2 cellular contexts compared by ENCODE assay signal in genomic region chr4:80263541-80264351, GRCh38.
TF ChIP-seq lines count a peak whose summit lies in the region.

No MANE protein-coding gene starts in this region.

TF ChIP-seq in GM23338, 12 proteins besides CTCF, POLR2A, EP300 and RAD21:
- no peak for TF ChIP-seq ZNF462 (CRISPR knock-in tag; IDR thresholded peaks at IDR 0.05)
- no peak for TF ChIP-seq CREB1 (CRISPR knock-in tag; IDR thresholded peaks at IDR 0.05; ENCODE audit: low read depth)
- TF ChIP-seq EZH2phosphoT487 (IDR thresholded peaks at IDR 0.05; ENCODE audit: unreplicated experiment) = peak; percentile 49
- TF ChIP-seq ZNF331 (CRISPR knock-in tag; IDR thresholded peaks at IDR 0.05; ENCODE audit: low read depth) = no peak
- no peak for TF ChIP-seq NANOG (IDR thresholded peaks at IDR 0.05; ENCODE audit: borderline replicate concordance)
- no peak for TF ChIP-seq JUNB (IDR thresholded peaks at IDR 0.05; ENCODE audit: unreplicated experiment)
- TF ChIP-seq STAT1 (IDR thresholded peaks at IDR 0.05; ENCODE audit: unreplicated experiment) = no peak
- TF ChIP-seq REST (IDR thresholded peaks at IDR 0.05; ENCODE audit: unreplicated experiment) = no peak
- no peak for TF ChIP-seq ZNF114 (CRISPR knock-in tag; IDR thresholded peaks at IDR 0.05)
- TF ChIP-seq ETS1 (IDR thresholded peaks at IDR 0.05) = no peak
- no peak for TF ChIP-seq POLR2AphosphoS5 (IDR thresholded peaks at IDR 0.05; ENCODE audit: low read depth)
- peak; percentile 91 for TF ChIP-seq EZH2 (IDR thresholded peaks at IDR 0.05; ENCODE audit: low read depth, unreplicated experiment)
TF ChIP-seq in GM23338: peak in this region for 2.

TF ChIP-seq in K562, 482 proteins besides CTCF, POLR2A, EP300 and RAD21:
- no peak for TF ChIP-seq MLLT1 (IDR thresholded peaks at IDR 0.05)
- TF ChIP-seq SAP30 (IDR thresholded peaks at IDR 0.05; ENCODE audit: borderline replicate concordance, insufficient read depth, low read depth, low read length, poor library complexity, severe bottlenecking) = no peak
- peak; percentile 84 for TF ChIP-seq ZBTB33 (CRISPR knock-in tag; IDR thresholded peaks at IDR 0.05)
